ENCODE assay signal across 1 cellular context in the genomic region with DNA sequence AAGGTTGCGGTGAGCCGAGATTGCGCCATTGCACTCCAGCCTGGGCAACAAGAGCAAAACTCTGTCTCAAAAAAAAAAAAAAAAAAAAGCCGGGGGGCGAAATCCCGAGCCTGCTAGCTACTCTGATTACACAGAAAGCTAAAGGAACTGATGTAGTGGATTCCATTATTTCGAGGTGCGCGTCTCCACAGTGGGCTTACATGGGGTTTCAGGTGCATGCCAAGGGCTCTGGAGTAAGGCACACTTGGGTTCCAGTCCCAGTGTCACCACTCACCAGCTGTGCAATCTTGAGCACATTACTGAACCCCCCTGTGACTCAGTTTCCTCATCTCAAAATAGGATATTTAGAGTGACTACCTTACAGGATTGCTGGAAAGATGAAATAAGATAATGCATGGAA.
TF ChIP-seq lines count a peak whose summit lies in the region.

No MANE protein-coding gene starts in this region.

TF ChIP-seq in GM23338, 12 proteins besides CTCF, POLR2A, EP300 and RAD21:
- no peak for TF ChIP-seq ZNF331 (CRISPR knock-in tag; IDR thresholded peaks at IDR 0.05; ENCODE audit: low read depth)
- TF ChIP-seq, protein P1, sequence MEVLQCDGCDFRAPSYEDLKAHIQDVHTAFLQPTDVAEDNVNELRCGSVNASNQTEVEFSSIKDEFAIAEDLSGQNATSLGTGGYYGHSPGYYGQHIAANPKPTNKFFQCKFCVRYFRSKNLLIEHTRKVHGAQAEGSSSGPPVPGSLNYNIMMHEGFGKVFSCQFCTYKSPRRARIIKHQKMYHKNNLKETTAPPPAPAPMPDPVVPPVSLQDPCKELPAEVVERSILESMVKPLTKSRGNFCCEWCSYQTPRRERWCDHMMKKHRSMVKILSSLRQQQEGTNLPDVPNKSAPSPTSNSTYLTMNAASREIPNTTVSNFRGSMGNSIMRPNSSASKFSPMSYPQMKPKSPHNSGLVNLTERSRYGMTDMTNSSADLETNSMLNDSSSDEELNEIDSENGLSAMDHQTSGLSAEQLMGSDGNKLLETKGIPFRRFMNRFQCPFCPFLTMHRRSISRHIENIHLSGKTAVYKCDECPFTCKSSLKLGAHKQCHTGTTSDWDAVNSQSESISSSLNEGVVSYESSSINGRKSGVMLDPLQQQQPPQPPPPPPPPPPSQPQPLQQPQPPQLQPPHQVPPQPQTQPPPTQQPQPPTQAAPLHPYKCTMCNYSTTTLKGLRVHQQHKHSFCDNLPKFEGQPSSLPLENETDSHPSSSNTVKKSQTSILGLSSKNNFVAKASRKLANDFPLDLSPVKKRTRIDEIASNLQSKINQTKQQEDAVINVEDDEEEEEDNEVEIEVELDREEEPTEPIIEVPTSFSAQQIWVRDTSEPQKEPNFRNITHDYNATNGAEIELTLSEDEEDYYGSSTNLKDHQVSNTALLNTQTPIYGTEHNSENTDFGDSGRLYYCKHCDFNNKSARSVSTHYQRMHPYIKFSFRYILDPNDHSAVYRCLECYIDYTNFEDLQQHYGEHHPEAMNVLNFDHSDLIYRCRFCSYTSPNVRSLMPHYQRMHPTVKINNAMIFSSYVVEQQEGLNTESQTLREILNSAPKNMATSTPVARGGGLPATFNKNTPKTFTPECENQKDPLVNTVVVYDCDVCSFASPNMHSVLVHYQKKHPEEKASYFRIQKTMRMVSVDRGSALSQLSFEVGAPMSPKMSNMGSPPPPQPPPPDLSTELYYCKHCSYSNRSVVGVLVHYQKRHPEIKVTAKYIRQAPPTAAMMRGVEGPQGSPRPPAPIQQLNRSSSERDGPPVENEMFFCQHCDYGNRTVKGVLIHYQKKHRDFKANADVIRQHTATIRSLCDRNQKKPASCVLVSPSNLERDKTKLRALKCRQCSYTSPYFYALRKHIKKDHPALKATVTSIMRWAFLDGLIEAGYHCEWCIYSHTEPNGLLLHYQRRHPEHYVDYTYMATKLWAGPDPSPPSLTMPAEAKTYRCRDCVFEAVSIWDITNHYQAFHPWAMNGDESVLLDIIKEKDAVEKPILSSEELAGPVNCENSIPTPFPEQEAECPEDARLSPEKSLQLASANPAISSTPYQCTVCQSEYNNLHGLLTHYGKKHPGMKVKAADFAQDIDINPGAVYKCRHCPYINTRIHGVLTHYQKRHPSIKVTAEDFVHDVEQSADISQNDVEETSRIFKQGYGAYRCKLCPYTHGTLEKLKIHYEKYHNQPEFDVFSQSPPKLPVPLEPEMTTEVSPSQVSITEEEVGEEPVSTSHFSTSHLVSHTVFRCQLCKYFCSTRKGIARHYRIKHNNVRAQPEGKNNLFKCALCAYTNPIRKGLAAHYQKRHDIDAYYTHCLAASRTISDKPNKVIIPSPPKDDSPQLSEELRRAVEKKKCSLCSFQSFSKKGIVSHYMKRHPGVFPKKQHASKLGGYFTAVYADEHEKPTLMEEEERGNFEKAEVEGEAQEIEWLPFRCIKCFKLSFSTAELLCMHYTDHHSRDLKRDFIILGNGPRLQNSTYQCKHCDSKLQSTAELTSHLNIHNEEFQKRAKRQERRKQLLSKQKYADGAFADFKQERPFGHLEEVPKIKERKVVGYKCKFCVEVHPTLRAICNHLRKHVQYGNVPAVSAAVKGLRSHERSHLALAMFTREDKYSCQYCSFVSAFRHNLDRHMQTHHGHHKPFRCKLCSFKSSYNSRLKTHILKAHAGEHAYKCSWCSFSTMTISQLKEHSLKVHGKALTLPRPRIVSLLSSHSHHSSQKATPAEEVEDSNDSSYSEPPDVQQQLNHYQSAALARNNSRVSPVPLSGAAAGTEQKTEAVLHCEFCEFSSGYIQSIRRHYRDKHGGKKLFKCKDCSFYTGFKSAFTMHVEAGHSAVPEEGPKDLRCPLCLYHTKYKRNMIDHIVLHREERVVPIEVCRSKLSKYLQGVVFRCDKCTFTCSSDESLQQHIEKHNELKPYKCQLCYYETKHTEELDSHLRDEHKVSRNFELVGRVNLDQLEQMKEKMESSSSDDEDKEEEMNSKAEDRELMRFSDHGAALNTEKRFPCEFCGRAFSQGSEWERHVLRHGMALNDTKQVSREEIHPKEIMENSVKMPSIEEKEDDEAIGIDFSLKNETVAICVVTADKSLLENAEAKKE (CRISPR knock-in tag; IDR thresholded peaks at IDR 0.05) = no peak
- TF ChIP-seq EZH2phosphoT487 (IDR thresholded peaks at IDR 0.05; ENCODE audit: unreplicated experiment) = no peak
- TF ChIP-seq POLR2AphosphoS5 (IDR thresholded peaks at IDR 0.05; ENCODE audit: low read depth) = no peak
